15 cellular contexts compared by ENCODE assay signal in the genomic region with DNA sequence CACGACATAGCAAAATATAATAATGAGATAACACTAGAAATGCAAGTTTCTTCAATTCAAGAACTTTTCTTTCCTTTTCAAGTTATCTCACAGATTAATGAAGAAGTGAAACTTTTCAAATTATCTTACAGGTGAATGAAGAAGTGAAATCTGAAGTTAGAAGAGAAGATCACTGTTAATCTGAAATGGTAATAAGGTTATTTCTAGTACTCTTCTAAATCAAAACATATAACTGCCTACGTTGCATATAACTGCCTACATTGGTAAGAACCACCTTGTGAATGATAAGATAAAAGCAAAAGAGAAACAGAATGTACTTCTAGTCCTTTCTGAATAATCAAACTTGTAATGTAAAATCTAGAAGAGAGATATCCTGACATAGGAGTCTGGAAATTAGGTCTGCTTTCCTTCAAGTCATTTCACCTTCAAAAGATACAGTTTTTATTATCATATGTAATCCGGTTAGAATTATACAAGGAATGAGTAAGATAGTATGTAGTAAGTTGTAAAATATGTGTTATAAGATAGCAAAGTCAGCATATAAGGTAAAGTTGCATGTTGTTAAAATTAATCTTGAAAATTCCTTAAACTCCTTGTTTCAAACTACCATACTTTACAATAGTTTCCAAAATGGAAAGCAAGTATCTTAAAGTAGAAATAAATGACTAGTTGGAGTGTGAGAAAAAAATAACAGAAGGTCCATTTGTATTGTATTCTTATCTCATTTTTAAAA.
DNase-seq lines count a peak whose midpoint lies in the region; ATAC-seq, FAIRE-seq and TF ChIP-seq lines count a peak whose summit lies in the region.
"Had no signal": no experiment of that assay in that cellular context is flagged by ENCODE, and none has a peak within 500 bp of the region (broad histone marks: within the 10 kb centered on the region; RNA-seq: fewer than 3 reads in every experiment).

No MANE protein-coding gene starts in this region.

- H3K27ac ChIP-seq in GM12878 (ENCODE audit: control insufficient read depth, insufficient read depth): no peak overlapping the region
- H3K27ac ChIP-seq in effector memory CD4-positive, alpha-beta T cell (ENCODE audit: insufficient read depth, low read length, poor library complexity, severe bottlenecking): no peak overlapping the region
- H3K27ac ChIP-seq: BLaER1, KMS-11 had no signal

- H2AFZ ChIP-seq in GM12878 (ENCODE audit: control insufficient read depth, low read depth, low read length): no peak overlapping the region
- H2AFZ ChIP-seq: GM23338 had no signal

- SMC1A ChIA-PET in GM12878 (lab: Charles Lee; ENCODE audit: uncharacterized antibody, unreplicated experiment): no interaction called here

- intact Hi-C loops in GM12878 (cut with micrococcal nuclease; ENCODE audit: unreplicated experiment): no loop called here

- no peaks in the 10 kb centered on the region for H3K27me3 ChIP-seq in GM12878 (replicated peaks in 1 of 2; ENCODE audit: control insufficient read depth in 2 of 2, insufficient read depth in 2 of 2, low read length in 1 of 2)
- no peaks in the 10 kb centered on the region for H3K27me3 ChIP-seq in effector memory CD4-positive, alpha-beta T cell (replicated peaks; ENCODE audit: control insufficient read depth, insufficient read depth, low read length, poor library complexity, severe bottlenecking)
- H3K27me3 ChIP-seq: BLaER1 had no signal

- no peaks in the 10 kb centered on the region for H4K20me1 ChIP-seq in GM12878 (ENCODE audit: control insufficient read depth, insufficient read depth)
- H4K20me1 ChIP-seq: BLaER1 had no signal

- CTCF ChIA-PET in GM12878 (lab: Yijun Ruan, JAX): no interaction called here

- H3K36me3 ChIP-seq in GM12878 (ENCODE audit: control insufficient read depth in 2 of 2, insufficient read depth in 2 of 2, low read length in 1 of 2): no peaks in the 10 kb centered on the region
- H3K36me3 ChIP-seq in effector memory CD4-positive, alpha-beta T cell (ENCODE audit: control insufficient read depth, insufficient read depth, low read length): no peaks in the 10 kb centered on the region

- H3K4me2 ChIP-seq in GM12878 (ENCODE audit: control insufficient read depth, insufficient read depth): no peak overlapping the region
- H3K4me2 ChIP-seq: BLaER1, GM23338, KMS-11 had no signal

- in situ Hi-C loops in GM12878 (cut with MboI): no loop called here
- in situ Hi-C loops in GM13977 (cut with MboI; ENCODE audit: low pct_unique_long_range_greater_than_20kb, low sequenced_read_pairs, unreplicated experiment): no loop called here

- TF ChIP-seq CTCF in D721Med (IDR thresholded peaks at IDR 0.05; ENCODE audit: insufficient read depth, missing control alignments) (no peak), GM12878 (IDR thresholded peaks at IDR 0.05 in 2 of 3, conservative IDR thresholded peaks at IDR 0.05 in 1 of 3; ENCODE audit: control insufficient read depth in 2 of 3, extremely low read depth in 1 of 3, insufficient read depth in 1 of 3, low read depth in 3 of 3, low read length in 3 of 3) (no peak), GM13977 (IDR thresholded peaks at IDR 0.05; ENCODE audit: extremely low read depth, insufficient read depth, missing control alignments) (no peak)

- H3K4me1 ChIP-seq in GM12878 (ENCODE audit: control insufficient read depth, insufficient read depth, low read length): no peaks in the 10 kb centered on the region
- H3K4me1 ChIP-seq in effector memory CD4-positive, alpha-beta T cell (ENCODE audit: control insufficient read depth, insufficient read depth, low read length, poor library complexity, severe bottlenecking): no peaks in the 10 kb centered on the region
- H3K4me1 ChIP-seq: BLaER1 had no signal

- H3K9ac ChIP-seq in GM12878 (ENCODE audit: control insufficient read depth, insufficient read depth, low read length): no peak overlapping the region
- H3K9ac ChIP-seq: BLaER1, KMS-11 had no signal

- POLR2A ChIA-PET in GM12878 (lab: Charles Lee): no interaction called here

- ATAC-seq in GM19324 (IDR thresholded peaks at IDR 0.05; ENCODE audit: low FRiP score, unreplicated experiment): peak; percentile 41
- ATAC-seq in GM12878: no peak; the same call in 2 of the 3 replicates
- ATAC-seq: GM23338 had no signal

- no peak for TF ChIP-seq POLR2A in GM12878 (IDR thresholded peaks at IDR 0.05; ENCODE audit: low read depth, low read length)

- no peak for TF ChIP-seq RAD21 in GM12878 (IDR thresholded peaks at IDR 0.05; ENCODE audit: insufficient read depth, low read depth, low read length)

- no TSS peak for BruUV-seq in GM12878 (replicated peaks; lab: Mats Ljungman, UMichigan)

- RAD21 ChIA-PET in GM12878 (lab: Charles Lee; ENCODE audit: unreplicated experiment): no interaction called here

- peak; percentile 81 for FAIRE-seq in D721Med (lab: Jason Lieb, UNC)
- no peak for FAIRE-seq in GM12878 (lab: Jason Lieb, UNC)
- FAIRE-seq: G401.6, GM12892 had no signal

- TF ChIP-seq EP300 in GM12878 (IDR thresholded peaks at IDR 0.05; ENCODE audit: borderline replicate concordance in 1 of 2, control insufficient read depth in 1 of 2, low read depth in 2 of 2, low read length in 2 of 2): no peak

- no peak overlapping the region for H3K4me3 ChIP-seq in GM12878
- no peak overlapping the region for H3K4me3 ChIP-seq in effector memory CD4-positive, alpha-beta T cell (ENCODE audit: insufficient read depth, low read depth, low read length, poor library complexity, severe bottlenecking)
- H3K4me3 ChIP-seq: BLaER1, GM23338 had no signal

- H3K9me3 ChIP-seq in GM12878 (replicated peaks; ENCODE audit: control insufficient read depth, insufficient read depth, low read length): no peaks in the 10 kb centered on the region
- no peaks in the 10 kb centered on the region for H3K9me3 ChIP-seq in effector memory CD4-positive, alpha-beta T cell (ENCODE audit: control insufficient read depth, low read length)

- DNase-seq in D721Med (ENCODE audit: insufficient read length, low spot score) (no peak), GM12878 (ENCODE audit: low read depth, low spot score) (no peak), NCI-H345 (lab: John Stamatoyannopoulos, UW) (no peak), DMS79 (lab: John Stamatoyannopoulos, UW) (no peak), GM13977 (ENCODE audit: low spot score) (no peak)
- no peak for DNase-seq in effector memory CD4-positive, alpha-beta T cell
- DNase-seq: DMS 273 treated with DMSO at 0.1 percent for 48 hours, EL, H9 had no signal

- H3K79me2 ChIP-seq in GM12878 (ENCODE audit: control insufficient read depth, insufficient read depth, low read length): no peaks in the 10 kb centered on the region

- 34% methylated on average over 3 of the region's 3 CpGs for WGBS in GM12878 (ENCODE audit: insufficient coverage, insufficient replicate concordance, low lambda C conversion rate, missing lambda C conversion rate)

TF ChIP-seq in GM12878, 131 proteins besides CTCF, POLR2A, EP300 and RAD21:
- TF ChIP-seq SPI1 (IDR thresholded peaks at IDR 0.05; ENCODE audit: borderline replicate concordance, insufficient read depth, low read depth, low read length): peak; percentile 26; the same call in 1 of the 2 replicates
- TF ChIP-seq ZNF384 (IDR thresholded peaks at IDR 0.05; ENCODE audit: borderline replicate concordance, low read depth, low read length): no peak
- peak; percentile 23; the same call in 1 of the 2 replicates for TF ChIP-seq ZNF24 (IDR thresholded peaks at IDR 0.05)
